23 cellular contexts compared by ENCODE assay signal in genomic region chr15:100924436-100924835, GRCh38. TPM values are rescaled to one million over a fixed set of nuclear protein-coding genes. Genes with fewer than 3 reads are reported as not detected.
DNase-seq lines count a peak whose midpoint lies in the region; ATAC-seq and TF ChIP-seq lines count a peak whose summit lies in the region.
"Had no signal": no experiment of that assay in that cellular context is flagged by ENCODE, and none has a peak within 500 bp of the region (broad histone marks: within the 10 kb centered on the region; RNA-seq: fewer than 3 reads in every experiment).

No MANE protein-coding gene starts in this region.

- H2BK12ac ChIP-seq in mesenchymal stem cell (ENCODE audit: low read length in 2 of 2): no peak overlapping the region

- H4K8ac ChIP-seq in mesenchymal stem cell (ENCODE audit: low read length): no peak overlapping the region

- no peak overlapping the region for H2BK5ac ChIP-seq in mesenchymal stem cell (ENCODE audit: low read depth, low read length, poor library complexity, severe bottlenecking)

- H3F3A ChIP-seq in SU-DHL-6 (ENCODE audit: insufficient read depth): peaks cover 92% of the 10 kb centered on the region

- H2BK15ac ChIP-seq in mesenchymal stem cell (ENCODE audit: low read depth, poor library complexity, severe bottlenecking): no peak overlapping the region

- H3K27me3 ChIP-seq in SU-DHL-6 (ENCODE audit: low read length) (no peaks in the 10 kb centered on the region), mesenchymal stem cell (ENCODE audit: control insufficient read depth in 1 of 2, insufficient read depth in 1 of 2, low read length in 2 of 2) (peaks cover 0 to 26% of the 10 kb centered on the region in 2 experiments)

- H3K14ac ChIP-seq in mesenchymal stem cell (ENCODE audit: low read length in 2 of 2): no peak overlapping the region

- no peaks in the 10 kb centered on the region for H3K9me3 ChIP-seq in SU-DHL-6 (ENCODE audit: insufficient read depth, low read length)
- no peaks in the 10 kb centered on the region for H3K9me3 ChIP-seq in mesenchymal stem cell (ENCODE audit: control insufficient read depth, low read length)
- H3K9me3 ChIP-seq: BLaER1 had no signal

- H3K4me2 ChIP-seq in SU-DHL-6 (ENCODE audit: low read depth, low read length, poor library complexity, severe bottlenecking) (peak overlapping the region; percentile 95), mesenchymal stem cell (ENCODE audit: low read length, poor library complexity, severe bottlenecking) (no peak overlapping the region)
- H3K4me2 ChIP-seq: GM23338, KMS-11 had no signal

- no peaks in the 10 kb centered on the region for H3K27me3 Mint-ChIP-seq in stimulated activated memory B cell treated with anti-CD40 and anti-IgM and Interleukin-4, amounts not matched to agents 10 μg/mL and 1 μg/mL and 100 μg/mL, for 72 hours
- peaks cover 13% of the 10 kb centered on the region for H3K27me3 Mint-ChIP-seq in endothelial cell (ENCODE audit: unreplicated experiment)

- peak overlapping the region; percentile 98 for H3K27ac ChIP-seq in SU-DHL-6 (ENCODE audit: low read depth, low read length)
- H3K27ac ChIP-seq in mesenchymal stem cell (ENCODE audit: low read length, poor library complexity, severe bottlenecking): no peak overlapping the region
- H3K27ac ChIP-seq: BLaER1, KMS-11, SK-N-MC had no signal

- H3K4me3 ChIP-seq in SU-DHL-6 (ENCODE audit: insufficient read depth, low read length, poor library complexity, severe bottlenecking): no peak overlapping the region
- no peak overlapping the region for H3K4me3 ChIP-seq in mesenchymal stem cell (ENCODE audit: insufficient read depth in 1 of 2, low read depth in 1 of 2, low read length in 2 of 2)
- H3K4me3 ChIP-seq: BLaER1, GM23338, SK-N-MC had no signal

- TF ChIP-seq CTCF in SU-DHL-6 (IDR thresholded peaks at IDR 0.05; ENCODE audit: insufficient read depth, low read length, poor library complexity, severe bottlenecking) (no peak), endothelial cell (IDR thresholded peaks at IDR 0.05; ENCODE audit: unreplicated experiment) (no peak)

- no peaks in the 10 kb centered on the region for H3K9me3 Mint-ChIP-seq in stimulated activated memory B cell treated with anti-CD40 and anti-IgM and Interleukin-4, amounts not matched to agents 10 μg/mL and 1 μg/mL and 100 μg/mL, for 72 hours
- H3K9me3 Mint-ChIP-seq in endothelial cell (ENCODE audit: unreplicated experiment): no peaks in the 10 kb centered on the region
- H3K9me3 Mint-ChIP-seq: CD4-positive, alpha-beta T cell; GM23338; H9; HFFc6 had no signal

- no peak overlapping the region for H2AK5ac ChIP-seq in mesenchymal stem cell (ENCODE audit: low read length, severe bottlenecking)

- no peaks in the 10 kb centered on the region for H4K20me1 ChIP-seq in SU-DHL-6 (ENCODE audit: low read depth, low read length)

- POLR2A ChIA-PET in HEK293T (lab: Yijun Ruan, JAX): no interaction called here

- no peak overlapping the region for H2AFZ ChIP-seq in SU-DHL-6 (ENCODE audit: low read depth, low read length, severe bottlenecking)
- H2AFZ ChIP-seq in mesenchymal stem cell (ENCODE audit: low read depth, low read length): no peak overlapping the region
- H2AFZ ChIP-seq: GM23338 had no signal

- no peak for TF ChIP-seq RAD21 in Ishikawa (IDR thresholded peaks at IDR 0.05; ENCODE audit: low read depth)

- H3K4me3 Mint-ChIP-seq in stimulated activated memory B cell treated with anti-CD40 and anti-IgM and Interleukin-4, amounts not matched to agents 10 μg/mL and 1 μg/mL and 100 μg/mL, for 72 hours: no peak overlapping the region
- H3K4me3 Mint-ChIP-seq in endothelial cell (ENCODE audit: unreplicated experiment): no peak overlapping the region
- H3K4me3 Mint-ChIP-seq: CD4-positive, alpha-beta T cell; GM23338; H9; HFFc6 had no signal

- CTCF ChIA-PET in HEK293T (lab: Yijun Ruan, JAX): no interaction called here

- H3K23ac ChIP-seq in mesenchymal stem cell (ENCODE audit: low read length in 2 of 2): no peak overlapping the region

- no peak overlapping the region for H2BK120ac ChIP-seq in mesenchymal stem cell (ENCODE audit: low read depth, low read length)

- H3K9me2 ChIP-seq in SU-DHL-6 (replicated peaks; ENCODE audit: insufficient read depth, low read length): no peaks in the 10 kb centered on the region

- peaks cover 9% of the 10 kb centered on the region for H3K4me1 ChIP-seq in mesenchymal stem cell (ENCODE audit: control insufficient read depth, insufficient read depth, low read depth, low read length)

- ATAC-seq in stimulated activated memory B cell treated with anti-CD40 and anti-IgM and Interleukin-4, amounts not matched to agents 10 μg/mL and 1 μg/mL and 100 μg/mL, for 72 hours: no peak
- ATAC-seq: GM23338 had no signal

- H3K79me1 ChIP-seq in mesenchymal stem cell (replicated peaks; ENCODE audit: low read length, poor library complexity, severe bottlenecking): no peaks in the 10 kb centered on the region

- peak overlapping the region; percentile 76 for H3K27ac Mint-ChIP-seq in stimulated activated memory B cell treated with anti-CD40 and anti-IgM and Interleukin-4, amounts not matched to agents 10 μg/mL and 1 μg/mL and 100 μg/mL, for 72 hours
- no peak overlapping the region for H3K27ac Mint-ChIP-seq in endothelial cell (ENCODE audit: unreplicated experiment)
- H3K27ac Mint-ChIP-seq: CD4-positive, alpha-beta T cell; GM23338; H9; HFFc6 had no signal

- H4K91ac ChIP-seq in mesenchymal stem cell (ENCODE audit: low read length): peak overlapping the region; percentile 47

- peaks cover 40% of the 10 kb centered on the region for H3K36me3 Mint-ChIP-seq in stimulated activated memory B cell treated with anti-CD40 and anti-IgM and Interleukin-4, amounts not matched to agents 10 μg/mL and 1 μg/mL and 100 μg/mL, for 72 hours
- H3K36me3 Mint-ChIP-seq in endothelial cell (ENCODE audit: low read depth, unreplicated experiment): no peaks in the 10 kb centered on the region

- DNase-seq in mesenchymal stem cell (no peak), HEK293T (ENCODE audit: extremely low spot score) (no peak), cerebellar nuclear complex (lab: John Stamatoyannopoulos, UW) (no peak), endothelial cell (ENCODE audit: low spot score) (no peak)
- DNase-seq: CD4-positive, alpha-beta T cell; H9; HFFc6; IMR-90; NCI-H1048; NCI-H1417; NCI-H1694; NCI-H2081; NCI-H2227 treated with DMSO at 0.1 percent for 48 hours; NCI-H526 treated with DMSO at 0.1 percent for 48 hours; SIG-M5 had no signal

- no peak overlapping the region for H3K18ac ChIP-seq in mesenchymal stem cell (ENCODE audit: low read depth in 1 of 2, low read length in 2 of 2)

- no peak for TF ChIP-seq EP300 in Ishikawa (IDR thresholded peaks at IDR 0.05; ENCODE audit: borderline replicate concordance)

- H3K4ac ChIP-seq in mesenchymal stem cell (ENCODE audit: low read depth in 1 of 2, low read length in 2 of 2): no peak overlapping the region

- peaks cover 93% of the 10 kb centered on the region for H3K79me2 ChIP-seq in SU-DHL-6 (ENCODE audit: insufficient read depth, low read length)

- H3K4me1 Mint-ChIP-seq in stimulated activated memory B cell treated with anti-CD40 and anti-IgM and Interleukin-4, amounts not matched to agents 10 μg/mL and 1 μg/mL and 100 μg/mL, for 72 hours: peaks cover 71% of the 10 kb centered on the region
- peaks cover 7% of the 10 kb centered on the region for H3K4me1 Mint-ChIP-seq in endothelial cell (ENCODE audit: unreplicated experiment)

- H3K36me3 ChIP-seq in SU-DHL-6 (ENCODE audit: low read length): peaks cover 29% of the 10 kb centered on the region
- peaks cover 3 to 49% of the 10 kb centered on the region in 2 experiments for H3K36me3 ChIP-seq in mesenchymal stem cell (ENCODE audit: control insufficient read depth in 1 of 2, insufficient read depth in 2 of 2, low read depth in 1 of 2, low read length in 2 of 2)
- H3K36me3 ChIP-seq: BLaER1 had no signal

- H3K9ac ChIP-seq in SU-DHL-6 (ENCODE audit: low read length) (no peak overlapping the region), mesenchymal stem cell (ENCODE audit: low read length) (no peak overlapping the region)
- H3K9ac ChIP-seq: BLaER1, KMS-11 had no signal

- WGBS in mesenchymal stem cell: 96% methylated on average over 11 of the region's 11 CpGs

TF ChIP-seq in Ishikawa, 13 proteins besides CTCF, POLR2A, EP300 and RAD21:
- no peak for TF ChIP-seq CEBPB (IDR thresholded peaks at IDR 0.05)
- 0 out of 2 replicates have a peak, but pooled peaks have one; percentile 24 for TF ChIP-seq TCF12 (IDR thresholded peaks at IDR 0.05; ENCODE audit: low read depth)
- no peak for TF ChIP-seq NFIC (IDR thresholded peaks at IDR 0.05)
- TF ChIP-seq CREB1 (IDR thresholded peaks at IDR 0.05; ENCODE audit: low read depth): no peak

TF ChIP-seq in HEK293T, 16 proteins besides CTCF, POLR2A, EP300 and RAD21:
- TF ChIP-seq TARDBP (IDR thresholded peaks at IDR 0.05): no peak
- TF ChIP-seq ARNT (IDR thresholded peaks at IDR 0.05): no peak
- TF ChIP-seq, protein P1, sequence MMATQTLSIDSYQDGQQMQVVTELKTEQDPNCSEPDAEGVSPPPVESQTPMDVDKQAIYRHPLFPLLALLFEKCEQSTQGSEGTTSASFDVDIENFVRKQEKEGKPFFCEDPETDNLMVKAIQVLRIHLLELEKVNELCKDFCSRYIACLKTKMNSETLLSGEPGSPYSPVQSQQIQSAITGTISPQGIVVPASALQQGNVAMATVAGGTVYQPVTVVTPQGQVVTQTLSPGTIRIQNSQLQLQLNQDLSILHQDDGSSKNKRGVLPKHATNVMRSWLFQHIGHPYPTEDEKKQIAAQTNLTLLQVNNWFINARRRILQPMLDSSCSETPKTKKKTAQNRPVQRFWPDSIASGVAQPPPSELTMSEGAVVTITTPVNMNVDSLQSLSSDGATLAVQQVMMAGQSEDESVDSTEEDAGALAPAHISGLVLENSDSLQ (IDR thresholded peaks at IDR 0.05): no peak
- no peak for TF ChIP-seq FOXK2 (IDR thresholded peaks at IDR 0.05)
- no peak for TF ChIP-seq ZNF384 (IDR thresholded peaks at IDR 0.05)
- no peak for TF ChIP-seq LEF1 (IDR thresholded peaks at IDR 0.05; ENCODE audit: borderline replicate concordance)
- TF ChIP-seq NFRKB (IDR thresholded peaks at IDR 0.05): no peak
- TF ChIP-seq HDGF (IDR thresholded peaks at IDR 0.05; ENCODE audit: borderline replicate concordance): no peak
- TF ChIP-seq SP1 (IDR thresholded peaks at IDR 0.05): no peak
- no peak for TF ChIP-seq BHLHE40 (IDR thresholded peaks at IDR 0.05; ENCODE audit: borderline replicate concordance)
- no peak for TF ChIP-seq FOXM1 (IDR thresholded peaks at IDR 0.05; ENCODE audit: borderline replicate concordance)
- no peak for TF ChIP-seq ELF4 (IDR thresholded peaks at IDR 0.05)
- TF ChIP-seq SUZ12 (IDR thresholded peaks at IDR 0.05): no peak

RNA-seq across cellular contexts. Expression of gene LRRK1, which starts 5.3 kb away (rescaled TPM):
- 1.8 TPM for polyA plus RNA-seq in mesenchymal stem cell (2013, experiment 1 of 2)
- 1.5 TPM for polyA plus RNA-seq in mesenchymal stem cell (2013, experiment 2 of 2)
- 4.8 TPM for total RNA-seq in endothelial cell (ENCODE audit: unreplicated experiment)
- total RNA-seq: G401 had no signal

RNA-seq across cellular contexts. Expression of gene ALDH1A3, which starts 44.8 kb away (rescaled TPM):
- polyA plus RNA-seq in mesenchymal stem cell (2013, experiment 1 of 2): 14.8 TPM
- 15.4 TPM for polyA plus RNA-seq in mesenchymal stem cell (2013, experiment 2 of 2)
- total RNA-seq in endothelial cell (ENCODE audit: unreplicated experiment): 13.9 TPM
- total RNA-seq: CD4-positive, alpha-beta T cell; G401 had no signal
